ENCODE assay signal across 13 cellular contexts in the genomic region with DNA sequence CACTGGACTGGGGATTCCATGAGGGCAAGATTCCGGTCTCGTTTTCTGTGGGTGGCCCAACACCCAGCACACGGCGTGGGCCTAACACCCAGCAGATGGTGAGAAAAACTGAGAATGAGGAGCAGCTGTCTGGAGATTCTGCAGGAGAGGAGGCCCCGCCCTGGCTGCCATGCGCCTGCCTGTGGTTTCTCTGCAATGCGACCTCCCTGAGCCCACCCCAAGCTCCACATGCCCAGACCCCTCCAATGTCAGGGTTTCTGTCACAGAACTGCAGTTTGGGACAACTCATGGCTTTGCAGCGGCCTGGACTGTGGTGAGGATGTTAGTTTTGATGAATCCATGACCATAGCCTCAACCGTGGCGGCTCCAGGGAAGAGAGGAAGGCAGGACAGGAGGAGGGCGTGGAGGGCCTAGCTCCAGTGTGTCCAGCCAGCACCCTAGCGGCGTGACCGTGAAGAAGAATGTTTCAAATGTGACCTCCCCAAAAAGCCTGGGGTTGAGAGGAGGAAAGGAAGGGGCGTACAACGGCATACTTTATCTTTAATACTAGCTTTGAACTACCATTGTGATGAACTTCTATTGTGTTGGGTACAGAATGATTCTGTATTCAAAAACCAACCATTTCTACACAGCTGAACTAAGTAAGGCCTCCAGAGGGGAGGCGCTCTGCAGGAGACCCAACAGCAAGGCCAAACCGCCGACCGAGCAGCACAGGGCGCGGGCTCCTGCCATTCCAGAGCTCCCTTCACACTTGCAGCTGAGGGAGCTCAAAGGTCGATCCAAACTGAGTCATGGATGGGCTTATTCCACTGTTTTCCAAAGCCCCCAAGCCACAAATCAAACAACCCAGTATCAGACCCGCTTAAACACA. TPM values are rescaled to one million over a fixed set of nuclear protein-coding genes. Genes with fewer than 3 reads are reported as not detected.
DNase-seq lines count a peak whose midpoint lies in the region; ATAC-seq and TF ChIP-seq lines count a peak whose summit lies in the region.
"Had no signal": no experiment of that assay in that cellular context is flagged by ENCODE, and none has a peak within 500 bp of the region (broad histone marks: within the 10 kb centered on the region; RNA-seq: fewer than 3 reads in every experiment).

No MANE protein-coding gene starts in this region.

- peaks cover 6% of the 10 kb centered on the region for H3K27me3 Mint-ChIP-seq in neural crest cell (ENCODE audit: low read depth)
- peaks cover 23% of the 10 kb centered on the region for H3K27me3 Mint-ChIP-seq in activated CD4-positive, alpha-beta T cell treated with anti-CD3 and anti-CD28 coated beads, Interleukin-2, amount 10 ng/mL, durations not matched to agents 24 days and 14 days

- H3K4me1 Mint-ChIP-seq in neural crest cell: peaks cover 41% of the 10 kb centered on the region
- H3K4me1 Mint-ChIP-seq in activated CD4-positive, alpha-beta T cell treated with anti-CD3 and anti-CD28 coated beads, Interleukin-2, amount 10 ng/mL, durations not matched to agents 24 days and 14 days: peaks cover 4% of the 10 kb centered on the region

- intact Hi-C loops in heart left ventricle (cut with DNase I) (loop anchor here in 8 of 10 donors (5.0 to 10.0 kb wide), 6 partner anchors 34 to 186 kb away; no protein-coding TSS in a partner anchor), Right ventricle myocardium superior (cut with DNase I) (loop anchor here (10.0 kb wide), 1 partner anchor 66 kb away; no protein-coding TSS in a partner anchor), vagina (cut with DNase I) (loop anchor here (5.0 kb wide), 1 partner anchor 89 kb away; no protein-coding TSS in a partner anchor)
- intact Hi-C loops in activated CD4-positive, alpha-beta T cell treated with anti-CD3 and anti-CD28 coated beads, Interleukin-2, amount 10 ng/mL, durations not matched to agents 24 days and 14 days (cut with micrococcal nuclease): no loop called here

- H3K27ac ChIP-seq in heart left ventricle (peak overlapping the region in 7 of 12 donors; percentile 35 to 98 (median 59)), coronary artery (peak overlapping the region; percentile 49 to 59), vagina (peak overlapping the region; percentile 14)
- H3K27ac ChIP-seq: pancreas had no signal

- peak overlapping the region; percentile 99 for H3K4me3 Mint-ChIP-seq in neural crest cell
- H3K4me3 Mint-ChIP-seq in activated CD4-positive, alpha-beta T cell treated with anti-CD3 and anti-CD28 coated beads, Interleukin-2, amount 10 ng/mL, durations not matched to agents 24 days and 14 days: no peak overlapping the region
- H3K4me3 Mint-ChIP-seq: activated B cell treated with CpG ODN at 0.5 μM for 24 hours had no signal

- no peak overlapping the region for H3K4me3 ChIP-seq in heart left ventricle
- H3K4me3 ChIP-seq in coronary artery: no peak overlapping the region
- H3K4me3 ChIP-seq in vagina: no peak overlapping the region
- H3K4me3 ChIP-seq: pancreas had no signal

- H3K36me3 ChIP-seq in heart left ventricle (no peaks in the 10 kb centered on the region), vagina (no peaks in the 10 kb centered on the region)
- H3K36me3 ChIP-seq: pancreas had no signal

- no peak for ATAC-seq in heart left ventricle
- no peak for ATAC-seq in Right ventricle myocardium superior (ENCODE audit: poor library complexity)
- no peak for ATAC-seq in GM21360 (IDR thresholded peaks at IDR 0.05; ENCODE audit: unreplicated experiment)
- ATAC-seq: pancreas had no signal

- H3K4me1 ChIP-seq in heart left ventricle (peaks cover 0 to 82% (median 39%) of the 10 kb centered on the region in 12 donors), vagina (peaks cover 32% of the 10 kb centered on the region)
- H3K4me1 ChIP-seq: pancreas had no signal

- no peak overlapping the region for H3K27ac Mint-ChIP-seq in neural crest cell (ENCODE audit: unreplicated experiment)
- no peak overlapping the region for H3K27ac Mint-ChIP-seq in activated CD4-positive, alpha-beta T cell treated with anti-CD3 and anti-CD28 coated beads, Interleukin-2, amount 10 ng/mL, durations not matched to agents 24 days and 14 days
- H3K27ac Mint-ChIP-seq: activated B cell treated with CpG ODN at 0.5 μM for 24 hours had no signal

- no peak for TF ChIP-seq CTCF in heart left ventricle (IDR thresholded peaks at IDR 0.05)
- no peak for TF ChIP-seq CTCF in coronary artery (IDR thresholded peaks at IDR 0.05)
- no peak for TF ChIP-seq CTCF in neural crest cell (conservative IDR thresholded peaks at IDR 0.05)
- no peak for TF ChIP-seq CTCF in vagina (IDR thresholded peaks at IDR 0.05)

- H3K9me3 Mint-ChIP-seq in neural crest cell: peaks cover 4% of the 10 kb centered on the region
- H3K9me3 Mint-ChIP-seq in activated CD4-positive, alpha-beta T cell treated with anti-CD3 and anti-CD28 coated beads, Interleukin-2, amount 10 ng/mL, durations not matched to agents 24 days and 14 days: no peaks in the 10 kb centered on the region
- H3K9me3 Mint-ChIP-seq: activated B cell treated with CpG ODN at 0.5 μM for 24 hours had no signal

- H3K36me3 Mint-ChIP-seq in neural crest cell (ENCODE audit: low read depth): peaks cover 12% of the 10 kb centered on the region
- no peaks in the 10 kb centered on the region for H3K36me3 Mint-ChIP-seq in activated CD4-positive, alpha-beta T cell treated with anti-CD3 and anti-CD28 coated beads, Interleukin-2, amount 10 ng/mL, durations not matched to agents 24 days and 14 days (ENCODE audit: low read depth)

- TF ChIP-seq POLR2A in heart left ventricle (IDR thresholded peaks at IDR 0.05) (no peak), vagina (IDR thresholded peaks at IDR 0.05) (no peak)

- DNase-seq in heart left ventricle (peak in 1 of 5 donors; percentile 12), Right ventricle myocardium superior (no peak), coronary artery (ENCODE audit: low spot score) (no peak), neural crest cell (ENCODE audit: low read depth, low spot score) (no peak), vagina (ENCODE audit: extremely low spot score in 2 of 2) (peak in 1 of 2 donors; percentile 78), hippocampal formation (lab: John Stamatoyannopoulos, UW) (no peak)
- DNase-seq in activated CD4-positive, alpha-beta T cell treated with anti-CD3 and anti-CD28 coated beads, Interleukin-2, amount 10 ng/mL, durations not matched to agents 24 days and 14 days: no peak
- DNase-seq: activated B cell treated with CpG ODN at 0.5 μM for 24 hours, activated gamma-delta T cell, cerebellar nuclear complex, SIG-M5 had no signal

- WGBS in heart left ventricle, 4 donors: 82 to 94% (median 86%) methylated on average over 24 of the region's 24 CpGs

- peaks cover 0 to 16% (median 0%) of the 10 kb centered on the region in 9 donors for H3K27me3 ChIP-seq in heart left ventricle
- no peaks in the 10 kb centered on the region for H3K27me3 ChIP-seq in vagina

- H3K9me3 ChIP-seq in heart left ventricle (peaks cover 0 to 2% (median 0%) of the 10 kb centered on the region in 12 donors), vagina (no peaks in the 10 kb centered on the region)
- H3K9me3 ChIP-seq: pancreas had no signal

RNA-seq across cellular contexts. Expression of gene PXDN, which starts 3.4 kb away (rescaled TPM):
- total RNA-seq in heart left ventricle (10 to 100 TPM; 13.9 to 83.7 (median 28.3) TPM), Right ventricle myocardium superior (15.6 TPM), neural crest cell (217 and 218 TPM in 2 replicates), vagina (33.6 TPM)
- 10 to 100 TPM in 1 of 2 donors, 1 to 10 TPM in 1; 5.9 to 28.2 TPM for polyA plus RNA-seq in heart left ventricle
- 1.1 and 1.3 TPM in 2 replicates for total RNA-seq in activated CD4-positive, alpha-beta T cell treated with anti-CD3 and anti-CD28 coated beads, Interleukin-2, amount 10 ng/mL, durations not matched to agents 24 days and 14 days
